10 cellular contexts compared by ENCODE assay signal in the genomic region with DNA sequence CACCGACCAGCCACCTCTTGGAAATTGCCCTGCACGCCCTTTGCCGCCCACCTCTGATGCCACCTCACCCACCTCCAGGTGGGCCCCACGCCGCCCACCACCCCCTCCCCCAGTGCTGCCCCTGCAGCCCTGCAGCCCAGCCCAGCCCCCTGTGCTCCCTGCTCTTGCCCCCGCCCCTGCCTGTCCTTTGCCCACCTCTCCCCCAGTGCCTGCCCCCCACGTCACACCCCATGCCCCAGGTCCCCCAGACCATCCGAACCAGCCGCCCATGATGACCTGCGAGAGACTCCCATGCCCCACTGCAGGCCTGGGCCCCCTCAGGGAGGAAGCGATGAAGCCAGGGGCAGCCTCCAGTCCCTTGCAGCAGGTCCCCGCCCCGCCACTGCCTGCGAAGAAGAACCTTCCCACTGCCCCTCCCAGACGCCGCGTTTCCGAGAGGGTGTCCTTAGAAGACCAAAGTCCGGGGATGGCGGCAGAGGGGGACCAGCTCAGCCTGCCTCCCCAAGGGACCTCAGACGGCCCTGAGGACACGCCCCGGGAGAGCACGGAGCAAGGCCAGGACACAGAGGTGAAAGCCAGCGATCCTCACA.
DNase-seq lines count a peak whose midpoint lies in the region; ATAC-seq and TF ChIP-seq lines count a peak whose summit lies in the region.
"Had no signal": no experiment of that assay in that cellular context is flagged by ENCODE, and none has a peak within 500 bp of the region (broad histone marks: within the 10 kb centered on the region; RNA-seq: fewer than 3 reads in every experiment).

No MANE protein-coding gene starts in this region.

- no peaks in the 10 kb centered on the region for H3K9me3 Mint-ChIP-seq in activated T-cell treated with anti-CD3 and anti-CD28 coated beads, Interleukin-2, amount 50 U/mL, for 4 hours

- no peaks in the 10 kb centered on the region for H3K27me3 Mint-ChIP-seq in activated T-cell treated with anti-CD3 and anti-CD28 coated beads, Interleukin-2, amount 50 U/mL, for 4 hours (ENCODE audit: low read depth)
- H3K27me3 Mint-ChIP-seq: progenitor cell of endocrine pancreas had no signal

- peaks cover 50% of the 10 kb centered on the region for H3K4me1 ChIP-seq in stomach smooth muscle (ENCODE audit: control insufficient read depth, insufficient read depth, low read length)

- H3K4me3 ChIP-seq in stomach smooth muscle (ENCODE audit: low read length in 2 of 2), result no peak overlapping the region

- H3K9me3 ChIP-seq in KOPT-K1 (ENCODE audit: insufficient read depth, low read length, poor library complexity, severe bottlenecking) (no peaks in the 10 kb centered on the region), stomach smooth muscle (ENCODE audit: control insufficient read depth in 2 of 2, low read length in 2 of 2) (no peaks in the 10 kb centered on the region)

- H3K9ac ChIP-seq in stomach smooth muscle (ENCODE audit: low read length in 2 of 2), result no peak overlapping the region

- peaks cover 56% of the 10 kb centered on the region for H3K36me3 ChIP-seq in KOPT-K1 (ENCODE audit: insufficient read depth, low read length)
- peaks cover 5 to 18% of the 10 kb centered on the region in 2 donors for H3K36me3 ChIP-seq in stomach smooth muscle (ENCODE audit: control insufficient read depth in 2 of 2, insufficient read depth in 2 of 2, low read length in 2 of 2)

- H3K27ac ChIP-seq in KOPT-K1 (ENCODE audit: low read depth, low read length, poor library complexity, severe bottlenecking), result peak overlapping the region; percentile 85
- peak overlapping the region; percentile 49 for H3K27ac ChIP-seq in stomach smooth muscle (ENCODE audit: low read length)
- H3K27ac ChIP-seq: VCaP had no signal

- H3K36me3 Mint-ChIP-seq in activated T-cell treated with anti-CD3 and anti-CD28 coated beads, Interleukin-2, amount 50 U/mL, for 4 hours (ENCODE audit: insufficient read depth), result peaks cover 15% of the 10 kb centered on the region

- no peaks in the 10 kb centered on the region for H3K27me3 ChIP-seq in stomach smooth muscle (ENCODE audit: control insufficient read depth in 1 of 2, insufficient read depth in 2 of 2, low read length in 2 of 2)

- TF ChIP-seq POLR2A in erythroblast (IDR thresholded peaks at IDR 0.05; ENCODE audit: low read length), result no peak

- peak in 1 of 2 donors; percentile 1 for ATAC-seq in activated T-cell treated with anti-CD3 and anti-CD28 coated beads, Interleukin-2, amount 50 U/mL, for 4 hours
- ATAC-seq in HG03520 (IDR thresholded peaks at IDR 0.05; ENCODE audit: unreplicated experiment), result no peak

- peaks cover 87% of the 10 kb centered on the region for H3K4me1 Mint-ChIP-seq in activated T-cell treated with anti-CD3 and anti-CD28 coated beads, Interleukin-2, amount 50 U/mL, for 4 hours (ENCODE audit: low read depth)

- peak overlapping the region; percentile 88 for H3K4me3 Mint-ChIP-seq in activated T-cell treated with anti-CD3 and anti-CD28 coated beads, Interleukin-2, amount 50 U/mL, for 4 hours

- no peak for DNase-seq in activated T-cell treated with anti-CD3 and anti-CD28 coated beads, Interleukin-2, amount 50 U/mL, for 4 hours
- DNase-seq in left kidney (ENCODE audit: low read depth, low spot score) (peak; percentile 26), DMS53 (lab: John Stamatoyannopoulos, UW) (no peak), erythroblast (lab: John Stamatoyannopoulos, UW) (no peak), cortex of kidney (lab: John Stamatoyannopoulos, UW) (no peak)
